In genomic region chr17:29169806-29170591, GRCh38 we compare ENCODE assay signal across 2 cellular contexts.
TF ChIP-seq lines count a peak whose summit lies in the region.

No MANE protein-coding gene starts in this region.

TF ChIP-seq in IMR-90, 13 proteins besides CTCF, POLR2A, EP300 and RAD21:
- TF ChIP-seq FOS (IDR thresholded peaks at IDR 0.05; ENCODE audit: low read depth, low read length) (no peak), MXI1 (IDR thresholded peaks at IDR 0.05; ENCODE audit: borderline replicate concordance, low read depth, low read length) (no peak), CEBPB (IDR thresholded peaks at IDR 0.05; ENCODE audit: low read depth, low read length) (no peak), RCOR1 (IDR thresholded peaks at IDR 0.05; ENCODE audit: insufficient replicate concordance, low read length) (no peak), MAZ (IDR thresholded peaks at IDR 0.05; ENCODE audit: borderline replicate concordance, low read depth, low read length) (no peak), CHD1 (IDR thresholded peaks at IDR 0.05; ENCODE audit: low read depth, low read length) (no peak)

TF ChIP-seq in liver, 16 proteins besides CTCF, POLR2A, EP300 and RAD21:
- peak; percentile 98 to 99 for TF ChIP-seq HNF4A (conservative IDR thresholded peaks at IDR 0.05)
- TF ChIP-seq YY1 (IDR thresholded peaks at IDR 0.05) = peak; percentile 42
- TF ChIP-seq NR2F2 (IDR thresholded peaks at IDR 0.05) = peak; percentile 19
- no peak for TF ChIP-seq GABPA (IDR thresholded peaks at IDR 0.05 in 1 of 2, conservative IDR thresholded peaks at IDR 0.05 in 1 of 2)
- TF ChIP-seq TAF1 (conservative IDR thresholded peaks at IDR 0.05) = no peak
- peak in 1 of 2 donors; percentile 40 for TF ChIP-seq JUND (IDR thresholded peaks at IDR 0.05)
- peak; percentile 14 for TF ChIP-seq REST (IDR thresholded peaks at IDR 0.05)
- peak; percentile 80 for TF ChIP-seq SP1 (IDR thresholded peaks at IDR 0.05)
- TF ChIP-seq ATF3 (IDR thresholded peaks at IDR 0.05) = no peak
- TF ChIP-seq EGR1 (IDR thresholded peaks at IDR 0.05; ENCODE audit: low read depth in 2 of 2) = no peak
- TF ChIP-seq HNF4G (IDR thresholded peaks at IDR 0.05) = peak; percentile 93
- TF ChIP-seq FOXA2 (IDR thresholded peaks at IDR 0.05) = peak; percentile 34
- no peak for TF ChIP-seq MAX (IDR thresholded peaks at IDR 0.05)
- peak; percentile 70 to 82 for TF ChIP-seq RXRA (IDR thresholded peaks at IDR 0.05)
- TF ChIP-seq FOXA1 (IDR thresholded peaks at IDR 0.05) = peak; percentile 15
- no peak for TF ChIP-seq ZBTB33 (IDR thresholded peaks at IDR 0.05)
